In the genomic region with DNA sequence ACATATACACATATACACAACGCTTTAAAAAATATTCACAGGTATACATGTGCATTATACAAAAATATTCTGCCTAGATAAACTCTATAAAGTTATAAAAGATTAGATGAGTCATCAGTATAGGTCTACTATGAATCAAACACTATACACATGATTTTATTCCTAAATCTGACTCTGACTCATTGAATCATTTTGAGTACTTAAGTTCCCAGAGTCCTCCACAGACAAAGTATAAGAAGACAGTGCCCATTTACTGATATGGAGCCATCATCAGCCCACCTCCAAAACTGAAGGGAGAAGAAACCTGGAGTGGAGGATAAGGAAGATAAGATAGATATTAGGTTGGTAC, we compare ENCODE assay signal across 1 cellular context.
TF ChIP-seq lines count a peak whose summit lies in the region.

No MANE protein-coding gene starts in this region.

TF ChIP-seq in HepG2, 621 proteins besides CTCF, POLR2A, EP300 and RAD21:
- TF ChIP-seq MAFK (conservative IDR thresholded peaks at IDR 0.05 in 1 of 2, IDR thresholded peaks at IDR 0.05 in 1 of 2; ENCODE audit: low read length in 2 of 2) (peak in 1 of 2 experiments; percentile 15; a peak in 1 of 4 replicates), KLF12 (CRISPR knock-in tag; IDR thresholded peaks at IDR 0.05; ENCODE audit: borderline replicate concordance) (no peak), PPARG (CRISPR knock-in tag; conservative IDR thresholded peaks at IDR 0.05) (no peak)
- TF ChIP-seq, protein P1, sequence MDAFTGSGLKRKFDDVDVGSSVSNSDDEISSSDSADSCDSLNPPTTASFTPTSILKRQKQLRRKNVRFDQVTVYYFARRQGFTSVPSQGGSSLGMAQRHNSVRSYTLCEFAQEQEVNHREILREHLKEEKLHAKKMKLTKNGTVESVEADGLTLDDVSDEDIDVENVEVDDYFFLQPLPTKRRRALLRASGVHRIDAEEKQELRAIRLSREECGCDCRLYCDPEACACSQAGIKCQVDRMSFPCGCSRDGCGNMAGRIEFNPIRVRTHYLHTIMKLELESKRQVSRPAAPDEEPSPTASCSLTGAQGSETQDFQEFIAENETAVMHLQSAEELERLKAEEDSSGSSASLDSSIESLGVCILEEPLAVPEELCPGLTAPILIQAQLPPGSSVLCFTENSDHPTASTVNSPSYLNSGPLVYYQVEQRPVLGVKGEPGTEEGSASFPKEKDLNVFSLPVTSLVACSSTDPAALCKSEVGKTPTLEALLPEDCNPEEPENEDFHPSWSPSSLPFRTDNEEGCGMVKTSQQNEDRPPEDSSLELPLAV (CRISPR knock-in tag; conservative IDR thresholded peaks at IDR 0.05; ENCODE audit: low read depth), result no peak
